ENCODE assay signal across 1 cellular context in the genomic region with DNA sequence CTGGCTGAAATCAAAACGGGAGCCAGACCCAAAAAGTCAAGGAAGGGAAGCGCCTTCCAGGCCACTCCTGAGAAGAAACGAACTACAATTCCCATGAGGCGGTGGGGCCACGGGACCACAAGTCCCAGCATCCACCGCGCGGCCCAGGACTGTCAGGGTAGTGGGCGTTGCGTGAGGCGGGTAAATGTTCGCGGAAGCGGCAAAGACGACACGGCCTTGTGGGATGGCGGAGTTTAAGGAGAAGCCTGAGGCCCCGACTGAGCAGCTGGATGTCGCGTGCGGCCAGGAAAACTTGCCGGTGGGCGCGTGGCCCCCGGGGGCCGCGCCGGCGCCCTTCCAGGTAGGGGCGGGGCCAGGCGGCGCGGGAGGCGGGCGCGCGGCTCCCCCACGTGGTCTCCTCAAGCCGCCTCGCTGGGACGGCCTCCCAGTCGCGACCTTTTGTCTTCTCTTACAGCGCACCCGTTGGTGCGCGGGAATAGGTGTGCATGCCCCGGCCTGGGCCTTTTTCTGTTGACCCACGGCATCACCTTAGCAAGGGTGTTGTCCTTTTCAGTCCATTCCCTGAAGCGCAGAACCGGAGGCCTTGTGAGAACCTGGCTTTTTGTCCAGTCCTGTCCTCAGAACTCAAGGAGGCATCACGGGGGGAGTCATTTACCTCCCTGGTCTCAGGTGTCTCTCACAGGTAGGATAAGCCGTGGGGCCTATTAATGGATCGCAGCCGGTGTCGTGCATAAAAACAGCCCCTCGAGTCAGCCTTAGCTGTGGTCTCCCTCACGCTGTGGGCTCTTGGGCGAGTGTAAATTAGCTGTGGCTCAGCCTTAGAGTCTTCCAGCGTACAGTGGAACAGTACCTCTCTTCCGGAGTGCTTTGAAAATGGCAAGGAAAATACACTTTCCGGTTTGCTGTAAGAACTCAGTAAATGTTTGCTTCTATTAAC.
TF ChIP-seq lines count a peak whose summit lies in the region.

A gene (plus strand): TSS at position 183 of the 937 bp plus-strand sequence. CDS start 2 bp downstream, at position 185.

TF ChIP-seq in HepG2, 621 proteins besides CTCF, POLR2A, EP300 and RAD21 (continued from another document and continues in another):
- TF ChIP-seq, protein P1, sequence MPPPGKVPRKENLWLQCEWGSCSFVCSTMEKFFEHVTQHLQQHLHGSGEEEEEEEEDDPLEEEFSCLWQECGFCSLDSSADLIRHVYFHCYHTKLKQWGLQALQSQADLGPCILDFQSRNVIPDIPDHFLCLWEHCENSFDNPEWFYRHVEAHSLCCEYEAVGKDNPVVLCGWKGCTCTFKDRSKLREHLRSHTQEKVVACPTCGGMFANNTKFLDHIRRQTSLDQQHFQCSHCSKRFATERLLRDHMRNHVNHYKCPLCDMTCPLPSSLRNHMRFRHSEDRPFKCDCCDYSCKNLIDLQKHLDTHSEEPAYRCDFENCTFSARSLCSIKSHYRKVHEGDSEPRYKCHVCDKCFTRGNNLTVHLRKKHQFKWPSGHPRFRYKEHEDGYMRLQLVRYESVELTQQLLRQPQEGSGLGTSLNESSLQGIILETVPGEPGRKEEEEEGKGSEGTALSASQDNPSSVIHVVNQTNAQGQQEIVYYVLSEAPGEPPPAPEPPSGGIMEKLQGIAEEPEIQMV (CRISPR knock-in tag; IDR thresholded peaks at IDR 0.05; ENCODE audit: low read depth) = peak; percentile 56; the same call in 1 of the 2 replicates
- TF ChIP-seq ZNF24 (IDR thresholded peaks at IDR 0.05) (no peak), ZNF7 (CRISPR knock-in tag; IDR thresholded peaks at IDR 0.05) (no peak), ZFYVE20 (CRISPR knock-in tag; IDR thresholded peaks at IDR 0.05; ENCODE audit: borderline replicate concordance, low read depth) (no peak), LCORL (IDR thresholded peaks at IDR 0.05) (no peak), LCORL (CRISPR knock-in tag; IDR thresholded peaks at IDR 0.05) (no peak; the same call in 1 of the 2 replicates), ZNF354B (CRISPR knock-in tag; IDR thresholded peaks at IDR 0.05) (no peak), PPARG (CRISPR knock-in tag; conservative IDR thresholded peaks at IDR 0.05) (no peak), SYNCRIP (IDR thresholded peaks at IDR 0.05; ENCODE audit: insufficient read depth, low read depth, low read length) (no peak), KMT2B (CRISPR knock-in tag; IDR thresholded peaks at IDR 0.05) (peak; percentile 85), ZNF367 (CRISPR knock-in tag; IDR thresholded peaks at IDR 0.05; ENCODE audit: borderline replicate concordance) (no peak), ZNF572 (CRISPR knock-in tag; IDR thresholded peaks at IDR 0.05) (0 out of 2 replicates have a peak, but pooled peaks have one; percentile 18), ZNF329 (CRISPR knock-in tag; IDR thresholded peaks at IDR 0.05; ENCODE audit: low read depth) (peak; percentile 74), CHCHD3 (CRISPR knock-in tag; IDR thresholded peaks at IDR 0.05) (no peak), MED8 (CRISPR knock-in tag; IDR thresholded peaks at IDR 0.05; ENCODE audit: insufficient replicate concordance) (peak; percentile 35), HIVEP1 (CRISPR knock-in tag; IDR thresholded peaks at IDR 0.05) (no peak), NR2F2 (IDR thresholded peaks at IDR 0.05; ENCODE audit: borderline replicate concordance, low read depth) (no peak), ZFP37 (CRISPR knock-in tag; IDR thresholded peaks at IDR 0.05; ENCODE audit: borderline replicate concordance) (no peak), MTA3 (CRISPR knock-in tag; IDR thresholded peaks at IDR 0.05) (no peak), BORCS8-MEF2B (CRISPR knock-in tag; IDR thresholded peaks at IDR 0.05) (peak; percentile 67), TOPORS (CRISPR knock-in tag; IDR thresholded peaks at IDR 0.05) (no peak), ZNF260 (CRISPR knock-in tag; IDR thresholded peaks at IDR 0.05; ENCODE audit: borderline replicate concordance, low read depth) (no peak), ZNF205 (CRISPR knock-in tag; IDR thresholded peaks at IDR 0.05) (no peak), CAMTA2 (CRISPR knock-in tag; IDR thresholded peaks at IDR 0.05; ENCODE audit: borderline replicate concordance) (no peak), KDM2A (CRISPR knock-in tag; IDR thresholded peaks at IDR 0.05; ENCODE audit: borderline replicate concordance, low read depth) (peak; percentile 81), TCF7L2 (IDR thresholded peaks at IDR 0.05; ENCODE audit: low read depth, low read length) (no peak), MEIS1 (CRISPR knock-in tag; IDR thresholded peaks at IDR 0.05; ENCODE audit: borderline replicate concordance) (peak; percentile 30; the same call in 1 of the 2 replicates), HCFC1 (IDR thresholded peaks at IDR 0.05; ENCODE audit: low read depth, low read length) (peak; percentile 92), XRCC5 (optimal IDR thresholded peaks at IDR 0.05; ENCODE audit: low read length) (peak; percentile 52), ISX (CRISPR knock-in tag; conservative IDR thresholded peaks at IDR 0.05) (no peak)
- TF ChIP-seq, protein P2, sequence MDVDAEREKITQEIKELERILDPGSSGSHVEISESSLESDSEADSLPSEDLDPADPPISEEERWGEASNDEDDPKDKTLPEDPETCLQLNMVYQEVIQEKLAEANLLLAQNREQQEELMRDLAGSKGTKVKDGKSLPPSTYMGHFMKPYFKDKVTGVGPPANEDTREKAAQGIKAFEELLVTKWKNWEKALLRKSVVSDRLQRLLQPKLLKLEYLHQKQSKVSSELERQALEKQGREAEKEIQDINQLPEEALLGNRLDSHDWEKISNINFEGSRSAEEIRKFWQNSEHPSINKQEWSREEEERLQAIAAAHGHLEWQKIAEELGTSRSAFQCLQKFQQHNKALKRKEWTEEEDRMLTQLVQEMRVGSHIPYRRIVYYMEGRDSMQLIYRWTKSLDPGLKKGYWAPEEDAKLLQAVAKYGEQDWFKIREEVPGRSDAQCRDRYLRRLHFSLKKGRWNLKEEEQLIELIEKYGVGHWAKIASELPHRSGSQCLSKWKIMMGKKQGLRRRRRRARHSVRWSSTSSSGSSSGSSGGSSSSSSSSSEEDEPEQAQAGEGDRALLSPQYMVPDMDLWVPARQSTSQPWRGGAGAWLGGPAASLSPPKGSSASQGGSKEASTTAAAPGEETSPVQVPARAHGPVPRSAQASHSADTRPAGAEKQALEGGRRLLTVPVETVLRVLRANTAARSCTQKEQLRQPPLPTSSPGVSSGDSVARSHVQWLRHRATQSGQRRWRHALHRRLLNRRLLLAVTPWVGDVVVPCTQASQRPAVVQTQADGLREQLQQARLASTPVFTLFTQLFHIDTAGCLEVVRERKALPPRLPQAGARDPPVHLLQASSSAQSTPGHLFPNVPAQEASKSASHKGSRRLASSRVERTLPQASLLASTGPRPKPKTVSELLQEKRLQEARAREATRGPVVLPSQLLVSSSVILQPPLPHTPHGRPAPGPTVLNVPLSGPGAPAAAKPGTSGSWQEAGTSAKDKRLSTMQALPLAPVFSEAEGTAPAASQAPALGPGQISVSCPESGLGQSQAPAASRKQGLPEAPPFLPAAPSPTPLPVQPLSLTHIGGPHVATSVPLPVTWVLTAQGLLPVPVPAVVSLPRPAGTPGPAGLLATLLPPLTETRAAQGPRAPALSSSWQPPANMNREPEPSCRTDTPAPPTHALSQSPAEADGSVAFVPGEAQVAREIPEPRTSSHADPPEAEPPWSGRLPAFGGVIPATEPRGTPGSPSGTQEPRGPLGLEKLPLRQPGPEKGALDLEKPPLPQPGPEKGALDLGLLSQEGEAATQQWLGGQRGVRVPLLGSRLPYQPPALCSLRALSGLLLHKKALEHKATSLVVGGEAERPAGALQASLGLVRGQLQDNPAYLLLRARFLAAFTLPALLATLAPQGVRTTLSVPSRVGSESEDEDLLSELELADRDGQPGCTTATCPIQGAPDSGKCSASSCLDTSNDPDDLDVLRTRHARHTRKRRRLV (CRISPR knock-in tag; IDR thresholded peaks at IDR 0.05) = no peak
- TF ChIP-seq, protein P3, sequence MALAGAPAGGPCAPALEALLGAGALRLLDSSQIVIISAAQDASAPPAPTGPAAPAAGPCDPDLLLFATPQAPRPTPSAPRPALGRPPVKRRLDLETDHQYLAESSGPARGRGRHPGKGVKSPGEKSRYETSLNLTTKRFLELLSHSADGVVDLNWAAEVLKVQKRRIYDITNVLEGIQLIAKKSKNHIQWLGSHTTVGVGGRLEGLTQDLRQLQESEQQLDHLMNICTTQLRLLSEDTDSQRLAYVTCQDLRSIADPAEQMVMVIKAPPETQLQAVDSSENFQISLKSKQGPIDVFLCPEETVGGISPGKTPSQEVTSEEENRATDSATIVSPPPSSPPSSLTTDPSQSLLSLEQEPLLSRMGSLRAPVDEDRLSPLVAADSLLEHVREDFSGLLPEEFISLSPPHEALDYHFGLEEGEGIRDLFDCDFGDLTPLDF (CRISPR knock-in tag; IDR thresholded peaks at IDR 0.05) = peak; percentile 63; the same call in 1 of the 2 replicates
- TF ChIP-seq, protein P4, sequence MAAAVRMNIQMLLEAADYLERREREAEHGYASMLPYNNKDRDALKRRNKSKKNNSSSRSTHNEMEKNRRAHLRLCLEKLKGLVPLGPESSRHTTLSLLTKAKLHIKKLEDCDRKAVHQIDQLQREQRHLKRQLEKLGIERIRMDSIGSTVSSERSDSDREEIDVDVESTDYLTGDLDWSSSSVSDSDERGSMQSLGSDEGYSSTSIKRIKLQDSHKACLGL (CRISPR knock-in tag; IDR thresholded peaks at IDR 0.05) = peak; percentile 68
- TF ChIP-seq, protein P5, sequence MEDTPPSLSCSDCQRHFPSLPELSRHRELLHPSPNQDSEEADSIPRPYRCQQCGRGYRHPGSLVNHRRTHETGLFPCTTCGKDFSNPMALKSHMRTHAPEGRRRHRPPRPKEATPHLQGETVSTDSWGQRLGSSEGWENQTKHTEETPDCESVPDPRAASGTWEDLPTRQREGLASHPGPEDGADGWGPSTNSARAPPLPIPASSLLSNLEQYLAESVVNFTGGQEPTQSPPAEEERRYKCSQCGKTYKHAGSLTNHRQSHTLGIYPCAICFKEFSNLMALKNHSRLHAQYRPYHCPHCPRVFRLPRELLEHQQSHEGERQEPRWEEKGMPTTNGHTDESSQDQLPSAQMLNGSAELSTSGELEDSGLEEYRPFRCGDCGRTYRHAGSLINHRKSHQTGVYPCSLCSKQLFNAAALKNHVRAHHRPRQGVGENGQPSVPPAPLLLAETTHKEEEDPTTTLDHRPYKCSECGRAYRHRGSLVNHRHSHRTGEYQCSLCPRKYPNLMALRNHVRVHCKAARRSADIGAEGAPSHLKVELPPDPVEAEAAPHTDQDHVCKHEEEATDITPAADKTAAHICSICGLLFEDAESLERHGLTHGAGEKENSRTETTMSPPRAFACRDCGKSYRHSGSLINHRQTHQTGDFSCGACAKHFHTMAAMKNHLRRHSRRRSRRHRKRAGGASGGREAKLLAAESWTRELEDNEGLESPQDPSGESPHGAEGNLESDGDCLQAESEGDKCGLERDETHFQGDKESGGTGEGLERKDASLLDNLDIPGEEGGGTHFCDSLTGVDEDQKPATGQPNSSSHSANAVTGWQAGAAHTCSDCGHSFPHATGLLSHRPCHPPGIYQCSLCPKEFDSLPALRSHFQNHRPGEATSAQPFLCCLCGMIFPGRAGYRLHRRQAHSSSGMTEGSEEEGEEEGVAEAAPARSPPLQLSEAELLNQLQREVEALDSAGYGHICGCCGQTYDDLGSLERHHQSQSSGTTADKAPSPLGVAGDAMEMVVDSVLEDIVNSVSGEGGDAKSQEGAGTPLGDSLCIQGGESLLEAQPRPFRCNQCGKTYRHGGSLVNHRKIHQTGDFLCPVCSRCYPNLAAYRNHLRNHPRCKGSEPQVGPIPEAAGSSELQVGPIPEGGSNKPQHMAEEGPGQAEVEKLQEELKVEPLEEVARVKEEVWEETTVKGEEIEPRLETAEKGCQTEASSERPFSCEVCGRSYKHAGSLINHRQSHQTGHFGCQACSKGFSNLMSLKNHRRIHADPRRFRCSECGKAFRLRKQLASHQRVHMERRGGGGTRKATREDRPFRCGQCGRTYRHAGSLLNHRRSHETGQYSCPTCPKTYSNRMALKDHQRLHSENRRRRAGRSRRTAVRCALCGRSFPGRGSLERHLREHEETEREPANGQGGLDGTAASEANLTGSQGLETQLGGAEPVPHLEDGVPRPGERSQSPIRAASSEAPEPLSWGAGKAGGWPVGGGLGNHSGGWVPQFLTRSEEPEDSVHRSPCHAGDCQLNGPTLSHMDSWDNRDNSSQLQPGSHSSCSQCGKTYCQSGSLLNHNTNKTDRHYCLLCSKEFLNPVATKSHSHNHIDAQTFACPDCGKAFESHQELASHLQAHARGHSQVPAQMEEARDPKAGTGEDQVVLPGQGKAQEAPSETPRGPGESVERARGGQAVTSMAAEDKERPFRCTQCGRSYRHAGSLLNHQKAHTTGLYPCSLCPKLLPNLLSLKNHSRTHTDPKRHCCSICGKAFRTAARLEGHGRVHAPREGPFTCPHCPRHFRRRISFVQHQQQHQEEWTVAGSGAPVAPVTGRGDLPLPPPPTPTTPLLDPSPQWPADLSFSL (CRISPR knock-in tag; IDR thresholded peaks at IDR 0.05) = no peak
- TF ChIP-seq, protein P6, sequence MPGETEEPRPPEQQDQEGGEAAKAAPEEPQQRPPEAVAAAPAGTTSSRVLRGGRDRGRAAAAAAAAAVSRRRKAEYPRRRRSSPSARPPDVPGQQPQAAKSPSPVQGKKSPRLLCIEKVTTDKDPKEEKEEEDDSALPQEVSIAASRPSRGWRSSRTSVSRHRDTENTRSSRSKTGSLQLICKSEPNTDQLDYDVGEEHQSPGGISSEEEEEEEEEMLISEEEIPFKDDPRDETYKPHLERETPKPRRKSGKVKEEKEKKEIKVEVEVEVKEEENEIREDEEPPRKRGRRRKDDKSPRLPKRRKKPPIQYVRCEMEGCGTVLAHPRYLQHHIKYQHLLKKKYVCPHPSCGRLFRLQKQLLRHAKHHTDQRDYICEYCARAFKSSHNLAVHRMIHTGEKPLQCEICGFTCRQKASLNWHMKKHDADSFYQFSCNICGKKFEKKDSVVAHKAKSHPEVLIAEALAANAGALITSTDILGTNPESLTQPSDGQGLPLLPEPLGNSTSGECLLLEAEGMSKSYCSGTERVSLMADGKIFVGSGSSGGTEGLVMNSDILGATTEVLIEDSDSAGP (CRISPR knock-in tag; IDR thresholded peaks at IDR 0.05; ENCODE audit: borderline replicate concordance) = peak; percentile 57; the same call in 1 of the 2 replicates
- TF ChIP-seq, protein P7, sequence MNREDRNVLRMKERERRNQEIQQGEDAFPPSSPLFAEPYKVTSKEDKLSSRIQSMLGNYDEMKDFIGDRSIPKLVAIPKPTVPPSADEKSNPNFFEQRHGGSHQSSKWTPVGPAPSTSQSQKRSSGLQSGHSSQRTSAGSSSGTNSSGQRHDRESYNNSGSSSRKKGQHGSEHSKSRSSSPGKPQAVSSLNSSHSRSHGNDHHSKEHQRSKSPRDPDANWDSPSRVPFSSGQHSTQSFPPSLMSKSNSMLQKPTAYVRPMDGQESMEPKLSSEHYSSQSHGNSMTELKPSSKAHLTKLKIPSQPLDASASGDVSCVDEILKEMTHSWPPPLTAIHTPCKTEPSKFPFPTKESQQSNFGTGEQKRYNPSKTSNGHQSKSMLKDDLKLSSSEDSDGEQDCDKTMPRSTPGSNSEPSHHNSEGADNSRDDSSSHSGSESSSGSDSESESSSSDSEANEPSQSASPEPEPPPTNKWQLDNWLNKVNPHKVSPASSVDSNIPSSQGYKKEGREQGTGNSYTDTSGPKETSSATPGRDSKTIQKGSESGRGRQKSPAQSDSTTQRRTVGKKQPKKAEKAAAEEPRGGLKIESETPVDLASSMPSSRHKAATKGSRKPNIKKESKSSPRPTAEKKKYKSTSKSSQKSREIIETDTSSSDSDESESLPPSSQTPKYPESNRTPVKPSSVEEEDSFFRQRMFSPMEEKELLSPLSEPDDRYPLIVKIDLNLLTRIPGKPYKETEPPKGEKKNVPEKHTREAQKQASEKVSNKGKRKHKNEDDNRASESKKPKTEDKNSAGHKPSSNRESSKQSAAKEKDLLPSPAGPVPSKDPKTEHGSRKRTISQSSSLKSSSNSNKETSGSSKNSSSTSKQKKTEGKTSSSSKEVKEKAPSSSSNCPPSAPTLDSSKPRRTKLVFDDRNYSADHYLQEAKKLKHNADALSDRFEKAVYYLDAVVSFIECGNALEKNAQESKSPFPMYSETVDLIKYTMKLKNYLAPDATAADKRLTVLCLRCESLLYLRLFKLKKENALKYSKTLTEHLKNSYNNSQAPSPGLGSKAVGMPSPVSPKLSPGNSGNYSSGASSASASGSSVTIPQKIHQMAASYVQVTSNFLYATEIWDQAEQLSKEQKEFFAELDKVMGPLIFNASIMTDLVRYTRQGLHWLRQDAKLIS (CRISPR knock-in tag; IDR thresholded peaks at IDR 0.05) = peak; percentile 54; the same call in 1 of the 2 replicates
